Comparison of ENCODE assay signal across 30 cellular contexts in the genomic region with DNA sequence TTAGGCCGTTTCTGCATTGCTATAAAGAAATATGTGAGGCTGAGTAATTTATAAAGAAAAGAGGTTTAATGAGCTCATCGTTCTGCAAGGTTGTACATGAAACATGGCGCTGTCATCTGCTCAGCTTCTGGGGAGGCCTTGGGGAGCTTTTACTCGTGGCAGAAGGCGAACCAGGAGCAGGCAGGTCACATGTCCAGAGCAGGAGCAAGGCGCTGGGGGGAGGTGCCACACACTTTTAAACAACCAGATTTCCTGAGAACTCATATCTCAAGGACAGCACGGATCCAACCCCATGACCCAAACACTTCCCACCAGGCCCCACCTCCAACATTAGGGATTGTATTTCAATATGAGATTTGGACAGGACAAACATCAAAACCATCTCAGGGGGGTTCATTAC. TPM values are rescaled to one million over a fixed set of nuclear protein-coding genes. Genes with fewer than 3 reads are reported as not detected.
"Had no signal": no experiment of that assay in that cellular context is flagged by ENCODE, and none has a peak within 500 bp of the region (broad histone marks: within the 10 kb centered on the region; RNA-seq: fewer than 3 reads in every experiment).

No MANE protein-coding gene starts in this region.

- FAIRE-seq: endometrium, endothelial cell of umbilical vein had no signal

- H3K27ac Mint-ChIP-seq: activated CD4-positive, alpha-beta memory T cell treated with anti-CD3 and anti-CD28 coated beads for 36 hours; activated CD4-positive, alpha-beta T cell treated with anti-CD3 and anti-CD28 coated beads for 36 hours; activated CD4-positive, alpha-beta T cell treated with anti-CD3 and anti-CD28 coated beads, Interleukin-2, amount 10 ng/mL, durations not matched to agents 24 days and 14 days; activated CD8-positive, alpha-beta T cell treated with anti-CD3 and anti-CD28 coated beads, Interleukin-2, amount 10 ng/mL, durations not matched to agents 7 days and 5 days; activated naive CD4-positive, alpha-beta T cell treated with anti-CD3 and anti-CD28 coated beads, Interleukin-2, amount 10 ng/mL, durations not matched to agents 7 days and 5 days; activated naive CD4-positive, alpha-beta T cell treated with anti-CD3 and anti-CD28 coated beads, Interleukin-2, amount 50 U/mL, for 72 hours; activated naive CD8-positive, alpha-beta T cell treated with anti-CD3 and anti-CD28 coated beads, Interleukin-2, amount 10 ng/mL, durations not matched to agents 7 days and 5 days; activated T-cell treated with anti-CD3 and anti-CD28 coated beads, Interleukin-2, amount 50 U/mL, for 24 hours; activated T-cell treated with anti-CD3 and anti-CD28 coated beads, Interleukin-2, amount 50 U/mL, for 72 hours; brain had no signal

- H3K9me3 Mint-ChIP-seq: activated CD4-positive, alpha-beta memory T cell treated with anti-CD3 and anti-CD28 coated beads for 36 hours; activated CD4-positive, alpha-beta T cell treated with anti-CD3 and anti-CD28 coated beads, Interleukin-2, amount 10 ng/mL, durations not matched to agents 24 days and 14 days; activated naive CD4-positive, alpha-beta T cell treated with anti-CD3 and anti-CD28 coated beads, Interleukin-2, amount 10 ng/mL, durations not matched to agents 7 days and 5 days; activated naive CD8-positive, alpha-beta T cell treated with anti-CD3 and anti-CD28 coated beads, Interleukin-2, amount 10 ng/mL, durations not matched to agents 7 days and 5 days had no signal

- H3K36me3 Mint-ChIP-seq: activated CD4-positive, alpha-beta memory T cell treated with anti-CD3 and anti-CD28 coated beads for 36 hours; activated naive CD4-positive, alpha-beta T cell treated with anti-CD3 and anti-CD28 coated beads, Interleukin-2, amount 10 ng/mL, durations not matched to agents 7 days and 5 days; activated naive CD8-positive, alpha-beta T cell treated with anti-CD3 and anti-CD28 coated beads, Interleukin-2, amount 10 ng/mL, durations not matched to agents 7 days and 5 days had no signal

- H3K27me3 ChIP-seq: ascending aorta, breast epithelium, cardiac muscle cell, colonic mucosa had no signal

- H3K4me3 Mint-ChIP-seq: activated CD4-positive, alpha-beta memory T cell treated with anti-CD3 and anti-CD28 coated beads for 36 hours; activated CD4-positive, alpha-beta T cell treated with anti-CD3 and anti-CD28 coated beads for 36 hours; activated CD4-positive, alpha-beta T cell treated with anti-CD3 and anti-CD28 coated beads, Interleukin-2, amount 10 ng/mL, durations not matched to agents 24 days and 14 days; activated CD8-positive, alpha-beta T cell treated with anti-CD3 and anti-CD28 coated beads, Interleukin-2, amount 10 ng/mL, durations not matched to agents 7 days and 5 days; activated naive CD4-positive, alpha-beta T cell treated with anti-CD3 and anti-CD28 coated beads, Interleukin-2, amount 10 ng/mL, durations not matched to agents 7 days and 5 days; activated naive CD8-positive, alpha-beta T cell treated with anti-CD3 and anti-CD28 coated beads, Interleukin-2, amount 10 ng/mL, durations not matched to agents 7 days and 5 days; activated T-cell treated with anti-CD3 and anti-CD28 coated beads, Interleukin-2, amount 50 U/mL, for 24 hours; activated T-cell treated with anti-CD3 and anti-CD28 coated beads, Interleukin-2, amount 50 U/mL, for 72 hours; brain had no signal

- H3K4me3 ChIP-seq: ascending aorta, breast epithelium, cardiac muscle cell, colonic mucosa, esophagus squamous epithelium, gastroesophageal sphincter had no signal

- DNase-seq: activated CD4-positive, alpha-beta memory T cell treated with anti-CD3 and anti-CD28 coated beads for 36 hours; activated CD4-positive, alpha-beta T cell treated with anti-CD3 and anti-CD28 coated beads for 36 hours; activated CD4-positive, alpha-beta T cell treated with anti-CD3 and anti-CD28 coated beads, Interleukin-2, amount 10 ng/mL, durations not matched to agents 24 days and 14 days; activated CD4-positive, CD25-positive, alpha-beta regulatory T cell; activated CD4-positive, CD25-positive, alpha-beta regulatory T cell treated with anti-CD3 and anti-CD28 coated beads, Interleukin-2, amount 50 U/mL, for 72 hours; activated CD8-positive, alpha-beta T cell treated with anti-CD3 and anti-CD28 coated beads, Interleukin-2, amount 10 ng/mL, durations not matched to agents 7 days and 5 days; activated gamma-delta T cell; activated naive CD4-positive, alpha-beta T cell; activated naive CD4-positive, alpha-beta T cell treated with anti-CD3 and anti-CD28 coated beads, Interleukin-2, amount 10 ng/mL, durations not matched to agents 7 days and 5 days; activated naive CD8-positive, alpha-beta T cell treated with anti-CD3 and anti-CD28 coated beads, Interleukin-2, amount 10 ng/mL, durations not matched to agents 7 days and 5 days; activated T-cell treated with anti-CD3 and anti-CD28 coated beads for 4 hours; activated T-cell treated with anti-CD3 and anti-CD28 coated beads, Interleukin-2, amount 50 U/mL, for 24 hours; activated T-cell treated with anti-CD3 and anti-CD28 coated beads, Interleukin-2, amount 50 U/mL, for 72 hours; central memory CD4-positive, alpha-beta T cell; cerebellar nuclear complex; colonic mucosa; effector CD8-positive, alpha-beta T cell; esophagus squamous epithelium; foreskin melanocyte; T-helper 2 cell had no signal

- H3K27ac ChIP-seq: ascending aorta, breast epithelium, cardiac muscle cell, colonic mucosa, epithelial cell of prostate, esophagus squamous epithelium, gastroesophageal sphincter had no signal

- H3K9me3 ChIP-seq: ascending aorta, breast epithelium, colonic mucosa, esophagus squamous epithelium, gastroesophageal sphincter had no signal

- ATAC-seq: activated CD4-positive, alpha-beta T cell treated with anti-CD3 and anti-CD28 coated beads for 36 hours; activated CD8-positive, alpha-beta T cell treated with anti-CD3 and anti-CD28 coated beads, Interleukin-2, amount 10 ng/mL, durations not matched to agents 7 days and 5 days; activated naive CD4-positive, alpha-beta T cell treated with anti-CD3 and anti-CD28 coated beads, Interleukin-2, amount 50 U/mL, for 72 hours; activated T-cell treated with anti-CD3 and anti-CD28 coated beads, Interleukin-2, amount 50 U/mL, for 72 hours; gastroesophageal sphincter had no signal

- H3K36me3 ChIP-seq: ascending aorta, breast epithelium, cardiac muscle cell, colonic mucosa, esophagus squamous epithelium had no signal

- H3K4me1 Mint-ChIP-seq: activated CD4-positive, alpha-beta T cell treated with anti-CD3 and anti-CD28 coated beads for 36 hours; activated CD4-positive, alpha-beta T cell treated with anti-CD3 and anti-CD28 coated beads, Interleukin-2, amount 10 ng/mL, durations not matched to agents 24 days and 14 days; activated naive CD4-positive, alpha-beta T cell treated with anti-CD3 and anti-CD28 coated beads, Interleukin-2, amount 10 ng/mL, durations not matched to agents 7 days and 5 days; activated naive CD8-positive, alpha-beta T cell treated with anti-CD3 and anti-CD28 coated beads, Interleukin-2, amount 10 ng/mL, durations not matched to agents 7 days and 5 days; brain had no signal

- H3K4me1 ChIP-seq: ascending aorta, breast epithelium, colonic mucosa, esophagus squamous epithelium, gastroesophageal sphincter had no signal

RNA-seq across cellular contexts. Expression of gene SLC13A3, which starts 6.4 kb away (rescaled TPM):
- total RNA-seq: activated CD4-positive, alpha-beta T cell treated with anti-CD3 and anti-CD28 coated beads, Interleukin-2, amount 10 ng/mL, durations not matched to agents 24 days and 14 days; activated CD8-positive, alpha-beta T cell treated with anti-CD3 and anti-CD28 coated beads, Interleukin-2, amount 10 ng/mL, durations not matched to agents 7 days and 5 days; activated naive CD4-positive, alpha-beta T cell treated with anti-CD3 and anti-CD28 coated beads, Interleukin-2, amount 50 U/mL, for 72 hours; ascending aorta had no signal

RNA-seq across cellular contexts. Expression of gene SLC2A10, which starts 51.8 kb away (rescaled TPM):
- total RNA-seq: activated CD4-positive, alpha-beta memory T cell treated with anti-CD3 and anti-CD28 coated beads for 36 hours; activated CD4-positive, alpha-beta T cell treated with anti-CD3 and anti-CD28 coated beads for 36 hours; activated CD4-positive, alpha-beta T cell treated with anti-CD3 and anti-CD28 coated beads, Interleukin-2, amount 10 ng/mL, durations not matched to agents 24 days and 14 days; activated CD8-positive, alpha-beta T cell treated with anti-CD3 and anti-CD28 coated beads, Interleukin-2, amount 10 ng/mL, durations not matched to agents 7 days and 5 days; activated naive CD8-positive, alpha-beta T cell treated with anti-CD3 and anti-CD28 coated beads, Interleukin-2, amount 10 ng/mL, durations not matched to agents 7 days and 5 days; T-helper 1 cell treated with Interleukin-12 subunit alpha and Interleukin-12 subunit beta and Interleukin-4 antibody, amounts not matched to agents 30 ng/mL and 1 ng/mL, for 36 hours had no signal
